In the genomic region with DNA sequence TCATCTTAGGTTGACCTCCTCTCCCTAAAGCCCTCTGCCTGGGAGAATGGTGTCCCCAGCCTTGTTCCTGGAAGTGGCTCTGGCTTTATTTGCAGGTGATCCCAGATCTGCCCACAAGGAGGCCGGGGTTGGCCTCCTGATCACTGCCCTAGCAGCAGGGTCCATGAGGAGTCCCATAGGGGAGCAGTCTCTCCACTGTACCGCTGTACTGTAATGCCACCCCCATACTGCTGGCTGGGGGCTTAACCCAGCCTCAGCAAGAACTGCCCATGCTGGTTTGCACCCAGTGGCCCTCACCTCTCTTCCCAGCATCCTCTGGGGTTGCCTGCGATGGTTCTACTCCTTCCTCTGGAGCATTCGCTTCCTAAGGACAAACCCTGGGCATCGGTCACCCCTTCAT, we compare ENCODE assay signal across 9 cellular contexts. TPM values are rescaled to one million over a fixed set of nuclear protein-coding genes. Genes with fewer than 3 reads are reported as not detected.
DNase-seq lines count a peak whose midpoint lies in the region; ATAC-seq and TF ChIP-seq lines count a peak whose summit lies in the region.
"Had no signal": no experiment of that assay in that cellular context is flagged by ENCODE, and none has a peak within 500 bp of the region (broad histone marks: within the 10 kb centered on the region; RNA-seq: fewer than 3 reads in every experiment).

No MANE protein-coding gene starts in this region.

- no peaks in the 10 kb centered on the region for H3K79me2 ChIP-seq in SK-N-SH (ENCODE audit: insufficient read depth)

- H3K9me3 ChIP-seq in SK-N-SH (no peaks in the 10 kb centered on the region), gastroesophageal sphincter (no peaks in the 10 kb centered on the region), upper lobe of right lung (no peaks in the 10 kb centered on the region)

- intact Hi-C loops in upper lobe of right lung (cut with DNase I) = no loop called here

- no peaks in the 10 kb centered on the region for H3K27me3 Mint-ChIP-seq in stimulated activated naive CD8-positive, alpha-beta T cell treated with anti-CD3 and anti-CD28 coated beads, Interleukin-15, amount 100 ng/mL, for 72 hours

- 84% methylated on average over 3 of the region's 5 CpGs for WGBS in SK-N-SH (ENCODE audit: low lambda C conversion rate)
- WGBS in gastroesophageal sphincter (ENCODE audit: low coverage in 1 of 2), 2 donors = 96% methylated on average over 4 of the region's 5 CpGs; no CpG with 5 or more reads in 1 of the 2 donors

- TF ChIP-seq RAD21 in SK-N-SH (IDR thresholded peaks at IDR 0.05; ENCODE audit: low read length) = 0 out of 2 replicates have a peak, but pooled peaks have one; percentile 5

- H3K4me1 Mint-ChIP-seq in stimulated activated naive CD8-positive, alpha-beta T cell treated with anti-CD3 and anti-CD28 coated beads, Interleukin-15, amount 100 ng/mL, for 72 hours = peaks cover 65% of the 10 kb centered on the region

- H3K4me3 ChIP-seq in SK-N-SH (ENCODE audit: low read depth in 2 of 2, low read length in 1 of 2) (no peak overlapping the region), gastroesophageal sphincter (no peak overlapping the region), upper lobe of right lung (no peak overlapping the region)

- H3K4me1 ChIP-seq in SK-N-SH (ENCODE audit: control insufficient read depth in 1 of 2, insufficient read depth in 2 of 2, low read depth in 1 of 2, low read length in 1 of 2) = peaks cover 19 to 57% of the 10 kb centered on the region in 2 experiments; a peak in 3 of 4 replicates
- H3K4me1 ChIP-seq in gastroesophageal sphincter = peaks cover 0 to 58% (median 12%) of the 10 kb centered on the region in 3 donors
- peaks cover 60% of the 10 kb centered on the region for H3K4me1 ChIP-seq in upper lobe of right lung

- H3K4me2 ChIP-seq in SK-N-SH = no peak overlapping the region

- peaks cover 6% of the 10 kb centered on the region for H3F3A ChIP-seq in SK-N-SH (replicated peaks; ENCODE audit: insufficient read depth)

- POLR2A ChIA-PET in SK-N-SH (lab: Yijun Ruan, JAX) = no interaction called here

- peaks cover 0 to 7% of the 10 kb centered on the region in 2 experiments for H3K36me3 ChIP-seq in SK-N-SH (replicated peaks in 1 of 2; ENCODE audit: control insufficient read depth in 1 of 2, insufficient read depth in 2 of 2, low read length in 1 of 2)
- H3K36me3 ChIP-seq in gastroesophageal sphincter = peaks cover 0 to 20% of the 10 kb centered on the region in 2 donors
- no peaks in the 10 kb centered on the region for H3K36me3 ChIP-seq in upper lobe of right lung

- no peak overlapping the region for H2AFZ ChIP-seq in SK-N-SH (ENCODE audit: low read depth)

- no peaks in the 10 kb centered on the region for H3K9me3 Mint-ChIP-seq in stimulated activated naive CD8-positive, alpha-beta T cell treated with anti-CD3 and anti-CD28 coated beads, Interleukin-15, amount 100 ng/mL, for 72 hours

- peak; percentile 41 for ATAC-seq in stimulated activated naive CD8-positive, alpha-beta T cell treated with anti-CD3 and anti-CD28 coated beads, Interleukin-15, amount 100 ng/mL, for 72 hours
- ATAC-seq in stimulated activated naive CD8-positive, alpha-beta T cell treated with anti-CD3 and anti-CD28 coated beads, Interleukin-15, Interleukin-2, amounts not matched to agents 100 U/mL and 50 U/mL, for 24 hours = no peak
- ATAC-seq in gastroesophageal sphincter = no peak
- peak; percentile 3 for ATAC-seq in upper lobe of right lung
- ATAC-seq in HG02973 (IDR thresholded peaks at IDR 0.05; ENCODE audit: unreplicated experiment) = no peak

- H3K27ac Mint-ChIP-seq in stimulated activated naive CD8-positive, alpha-beta T cell treated with anti-CD3 and anti-CD28 coated beads, Interleukin-15, amount 100 ng/mL, for 72 hours = no peak overlapping the region

- TF ChIP-seq EP300 in SK-N-SH (IDR thresholded peaks at IDR 0.05; ENCODE audit: borderline replicate concordance in 1 of 2, low read depth in 1 of 2, low read length in 1 of 2) = no peak
- no peak for TF ChIP-seq EP300 in gastroesophageal sphincter (IDR thresholded peaks at IDR 0.05)

- no peaks in the 10 kb centered on the region for H4K20me1 ChIP-seq in SK-N-SH (ENCODE audit: insufficient read depth)

- no peak overlapping the region for H3K9ac ChIP-seq in SK-N-SH

- no peaks in the 10 kb centered on the region for H3K9me2 ChIP-seq in SK-N-SH

- no peak for DNase-seq in stimulated activated naive CD8-positive, alpha-beta T cell treated with anti-CD3 and anti-CD28 coated beads, Interleukin-15, amount 100 ng/mL, for 72 hours
- no peak for DNase-seq in stimulated activated naive CD8-positive, alpha-beta T cell treated with anti-CD3 and anti-CD28 coated beads, Interleukin-15, Interleukin-2, amounts not matched to agents 100 U/mL and 50 U/mL, for 24 hours
- DNase-seq in SK-N-SH (peak; percentile 57), upper lobe of right lung (no peak), hypothalamus (lab: John Stamatoyannopoulos, UW) (no peak), kidney tubule cell (ENCODE audit: low spot score) (no peak)
- DNase-seq: effector memory CD4-positive, alpha-beta T cell had no signal

- no peak overlapping the region for H3K4me3 Mint-ChIP-seq in stimulated activated naive CD8-positive, alpha-beta T cell treated with anti-CD3 and anti-CD28 coated beads, Interleukin-15, amount 100 ng/mL, for 72 hours

- TF ChIP-seq CTCF in SK-N-SH (IDR thresholded peaks at IDR 0.05) (peak; percentile 38; the same call in 1 of the 2 replicates), gastroesophageal sphincter (IDR thresholded peaks at IDR 0.05) (no peak), upper lobe of right lung (IDR thresholded peaks at IDR 0.05) (peak; percentile 10)

- peak overlapping the region in 1 of 2 experiments; percentile 82; a peak in 1 of 4 replicates for H3K27ac ChIP-seq in SK-N-SH (ENCODE audit: low read depth in 2 of 2, low read length in 1 of 2)
- H3K27ac ChIP-seq in gastroesophageal sphincter = peak overlapping the region in 3 of 4 donors; percentile 6 to 41 (median 38)
- H3K27ac ChIP-seq in upper lobe of right lung = peak overlapping the region; percentile 68

- CTCF ChIA-PET in SK-N-SH (lab: Yijun Ruan, JAX) = interaction anchor here (2.1 kb wide), 1 partner anchor 54 kb away, joined by 7 read pairs; a partner anchor contains a TSS

- no peaks in the 10 kb centered on the region for H3K27me3 ChIP-seq in SK-N-SH (ENCODE audit: insufficient read depth)
- no peaks in the 10 kb centered on the region for H3K27me3 ChIP-seq in gastroesophageal sphincter
- no peaks in the 10 kb centered on the region for H3K27me3 ChIP-seq in upper lobe of right lung

- no peak for TF ChIP-seq POLR2A in gastroesophageal sphincter (IDR thresholded peaks at IDR 0.05)

TF ChIP-seq in SK-N-SH, 30 proteins besides CTCF, POLR2A, EP300 and RAD21:
- TF ChIP-seq MEF2A (IDR thresholded peaks at IDR 0.05; ENCODE audit: borderline replicate concordance, low read depth) = no peak

RNA-seq across cellular contexts. Expression of a gene that starts 39.1 kb away (rescaled TPM):
- 80.9 and 92.0 TPM in 2 replicates for polyA plus RNA-seq in SK-N-SH (2012; rRNA removed)
- polyA plus RNA-seq in SK-N-SH (2012; cell fraction: cytosol; rRNA removed) = 56.1 and 64.2 TPM in 2 replicates
- polyA plus RNA-seq in SK-N-SH (2012; cell fraction: nucleus; rRNA removed) = 162 and 164 TPM in 2 replicates
- total RNA-seq in gastroesophageal sphincter = 10 to 100 TPM; 54.9 to 80.7 (median 68.1) TPM
- 77.8 TPM for total RNA-seq in upper lobe of right lung

RNA-seq across cellular contexts. Expression of a gene that starts 39.4 kb away (rescaled TPM):
- 16.6 and 21.7 TPM in 2 replicates for polyA plus RNA-seq in SK-N-SH (2012; rRNA removed)
- 18.7 and 21.4 TPM in 2 replicates for polyA plus RNA-seq in SK-N-SH (2012; cell fraction: cytosol; rRNA removed)
- 16.3 and 28.5 TPM in 2 replicates for polyA plus RNA-seq in SK-N-SH (2012; cell fraction: nucleus; rRNA removed)
- 10 to 100 TPM; 28.2 to 31.8 (median 29.5) TPM for total RNA-seq in gastroesophageal sphincter
- 36.2 TPM for total RNA-seq in upper lobe of right lung

RNA-seq across cellular contexts. Expression of a gene that starts 54.4 kb away (rescaled TPM):
- 63.8 and 73.0 TPM in 2 replicates for polyA plus RNA-seq in SK-N-SH (2012; rRNA removed)
- polyA plus RNA-seq in SK-N-SH (2012; cell fraction: cytosol; rRNA removed) = 34.3 and 56.3 TPM in 2 replicates
- polyA plus RNA-seq in SK-N-SH (2012; cell fraction: nucleus; rRNA removed) = 34.7 and 38.7 TPM in 2 replicates
- total RNA-seq in gastroesophageal sphincter (10 to 100 TPM; 18.0 to 38.7 (median 27.8) TPM), upper lobe of right lung (64.5 TPM)

Comparison
In these comparisons a context has a peak if more than half of its experiments do, and no peak if none do; other contexts are left out.
1. ATAC-seq: peak in stimulated activated naive CD8-positive, alpha-beta T cell treated with anti-CD3 and anti-CD28 coated beads, Interleukin-15, amount 100 ng/mL, for 72 hours (single experiment) and upper lobe of right lung (single experiment); none in stimulated activated naive CD8-positive, alpha-beta T cell treated with anti-CD3 and anti-CD28 coated beads, Interleukin-15, Interleukin-2, amounts not matched to agents 100 U/mL and 50 U/mL, for 24 hours (single experiment), gastroesophageal sphincter (single experiment) and HG02973 (single experiment).
2. CTCF ChIP-seq: peak in SK-N-SH (single experiment) and upper lobe of right lung (single experiment); none in gastroesophageal sphincter (0 of 4).